29 cellular contexts compared by ENCODE assay signal in the genomic region with DNA sequence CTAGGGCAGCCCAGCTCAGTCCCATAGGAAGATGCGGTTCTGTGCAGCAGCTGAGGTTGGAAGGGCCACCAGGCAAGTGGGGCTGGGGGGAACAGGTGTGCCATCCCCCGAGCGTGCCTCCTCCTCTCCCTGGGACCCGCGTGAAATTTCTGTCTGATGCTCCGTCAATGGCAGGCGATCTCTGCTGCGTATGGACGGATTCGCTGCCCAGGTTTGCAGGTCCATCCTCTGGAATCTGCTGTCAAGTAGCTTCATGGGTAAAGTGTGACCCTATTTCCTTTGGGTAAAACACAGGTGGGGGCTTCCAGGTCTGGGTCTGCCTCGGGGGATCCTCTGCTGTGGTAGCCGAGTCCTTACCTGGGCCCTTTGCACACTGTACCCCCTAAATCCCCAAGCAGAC.
"Had no signal": no experiment of that assay in that cellular context is flagged by ENCODE, and none has a peak within 500 bp of the region (broad histone marks: within the 10 kb centered on the region; RNA-seq: fewer than 3 reads in every experiment).

No MANE protein-coding gene starts in this region.

- H3K27me3 ChIP-seq: ascending aorta, brain microvascular endothelial cell, foreskin keratinocyte had no signal

- FAIRE-seq: bronchial epithelial cell had no signal

- ATAC-seq: activated naive CD4-positive, alpha-beta T cell treated with anti-CD3 and anti-CD28 coated beads, Interleukin-2, amount 50 U/mL, for 72 hours; activated T-cell treated with anti-CD3 and anti-CD28 coated beads, Interleukin-2, amount 50 U/mL, for 72 hours; effector memory CD8-positive, alpha-beta T cell; foreskin keratinocyte; gastrocnemius medialis had no signal

- H3K4me3 Mint-ChIP-seq: activated CD4-positive, alpha-beta memory T cell treated with anti-CD3 and anti-CD28 coated beads, Interleukin-2, amount 10 ng/mL, durations not matched to agents 7 days and 5 days; activated CD4-positive, alpha-beta T cell treated with anti-CD3 and anti-CD28 coated beads, Interleukin-2, amount 10 ng/mL, durations not matched to agents 7 days and 5 days; activated naive CD4-positive, alpha-beta T cell treated with anti-CD3 and anti-CD28 coated beads, Interleukin-2, amount 10 ng/mL, durations not matched to agents 7 days and 5 days; activated naive CD8-positive, alpha-beta T cell treated with anti-CD3 and anti-CD28 coated beads, Interleukin-2, amount 10 ng/mL, durations not matched to agents 7 days and 5 days; activated T-cell treated with anti-CD3 and anti-CD28 coated beads, Interleukin-2, amount 50 U/mL, for 24 hours; activated T-cell treated with anti-CD3 and anti-CD28 coated beads, Interleukin-2, amount 50 U/mL, for 72 hours; central memory CD8-positive, alpha-beta T cell; effector memory CD8-positive, alpha-beta T cell had no signal

- H3K27ac ChIP-seq: brain microvascular endothelial cell, esophagus muscularis mucosa, foreskin keratinocyte, gastrocnemius medialis had no signal

- DNase-seq: activated CD4-positive, alpha-beta memory T cell treated with anti-CD3 and anti-CD28 coated beads, Interleukin-2, amount 10 ng/mL, durations not matched to agents 7 days and 5 days; activated CD4-positive, alpha-beta T cell treated with anti-CD3 and anti-CD28 coated beads for 4 hours; activated CD4-positive, alpha-beta T cell treated with anti-CD3 and anti-CD28 coated beads, Interleukin-2, amount 10 ng/mL, durations not matched to agents 7 days and 5 days; activated CD4-positive, alpha-beta T cell treated with anti-CD3 and anti-CD28 coated beads, Interleukin-2, amount 50 U/mL, for 4 hours; activated CD4-positive, CD25-positive, alpha-beta regulatory T cell; activated CD4-positive, CD25-positive, alpha-beta regulatory T cell treated with anti-CD3 and anti-CD28 coated beads, Interleukin-2, amount 50 U/mL, for 72 hours; activated CD8-positive, alpha-beta memory T cell treated with anti-CD3 and anti-CD28 coated beads, Interleukin-2, amount 50 U/mL, for 48 hours; activated gamma-delta T cell; activated naive CD4-positive, alpha-beta T cell; activated naive CD4-positive, alpha-beta T cell treated with anti-CD3 and anti-CD28 coated beads, Interleukin-2, amount 10 ng/mL, durations not matched to agents 7 days and 5 days; activated naive CD8-positive, alpha-beta T cell treated with anti-CD3 and anti-CD28 coated beads, Interleukin-2, amount 10 ng/mL, durations not matched to agents 7 days and 5 days; activated T-cell treated with anti-CD3 and anti-CD28 coated beads for 4 hours; activated T-cell treated with anti-CD3 and anti-CD28 coated beads, Interleukin-2, amount 50 U/mL, for 24 hours; activated T-cell treated with anti-CD3 and anti-CD28 coated beads, Interleukin-2, amount 50 U/mL, for 72 hours; brain microvascular endothelial cell; cortex of kidney; dermis blood vessel endothelial cell; effector CD4-positive, alpha-beta T cell; effector memory CD8-positive, alpha-beta T cell; erythroblast; foreskin keratinocyte; gastrocnemius medialis; glutamatergic neuron; T-helper 2 cell had no signal

- H3K36me3 Mint-ChIP-seq: activated naive CD4-positive, alpha-beta T cell treated with anti-CD3 and anti-CD28 coated beads, Interleukin-2, amount 10 ng/mL, durations not matched to agents 7 days and 5 days; activated naive CD8-positive, alpha-beta T cell treated with anti-CD3 and anti-CD28 coated beads, Interleukin-2, amount 10 ng/mL, durations not matched to agents 7 days and 5 days had no signal

- H3K27ac Mint-ChIP-seq: activated CD4-positive, alpha-beta memory T cell treated with anti-CD3 and anti-CD28 coated beads, Interleukin-2, amount 10 ng/mL, durations not matched to agents 7 days and 5 days; activated CD4-positive, alpha-beta T cell treated with anti-CD3 and anti-CD28 coated beads, Interleukin-2, amount 10 ng/mL, durations not matched to agents 7 days and 5 days; activated naive CD4-positive, alpha-beta T cell treated with anti-CD3 and anti-CD28 coated beads, Interleukin-2, amount 10 ng/mL, durations not matched to agents 7 days and 5 days; activated naive CD4-positive, alpha-beta T cell treated with anti-CD3 and anti-CD28 coated beads, Interleukin-2, amount 50 U/mL, for 72 hours; activated naive CD8-positive, alpha-beta T cell treated with anti-CD3 and anti-CD28 coated beads, Interleukin-2, amount 10 ng/mL, durations not matched to agents 7 days and 5 days; activated T-cell treated with anti-CD3 and anti-CD28 coated beads, Interleukin-2, amount 50 U/mL, for 24 hours; activated T-cell treated with anti-CD3 and anti-CD28 coated beads, Interleukin-2, amount 50 U/mL, for 72 hours; effector memory CD8-positive, alpha-beta T cell had no signal

- H3K4me1 ChIP-seq: foreskin keratinocyte, gastrocnemius medialis had no signal

- H3K27me3 Mint-ChIP-seq: activated CD4-positive, alpha-beta memory T cell treated with anti-CD3 and anti-CD28 coated beads, Interleukin-2, amount 10 ng/mL, durations not matched to agents 7 days and 5 days; activated CD4-positive, alpha-beta T cell treated with anti-CD3 and anti-CD28 coated beads, Interleukin-2, amount 10 ng/mL, durations not matched to agents 7 days and 5 days; activated naive CD8-positive, alpha-beta T cell treated with anti-CD3 and anti-CD28 coated beads, Interleukin-2, amount 10 ng/mL, durations not matched to agents 7 days and 5 days; activated T-cell treated with anti-CD3 and anti-CD28 coated beads, Interleukin-2, amount 50 U/mL, for 24 hours had no signal

- H3K4me3 ChIP-seq: ascending aorta, esophagus muscularis mucosa, gastrocnemius medialis had no signal

- H3K36me3 ChIP-seq: ascending aorta, brain microvascular endothelial cell, esophagus muscularis mucosa, gastrocnemius medialis had no signal

- H3K4me1 Mint-ChIP-seq: activated CD4-positive, alpha-beta memory T cell treated with anti-CD3 and anti-CD28 coated beads, Interleukin-2, amount 10 ng/mL, durations not matched to agents 7 days and 5 days; activated CD4-positive, alpha-beta T cell treated with anti-CD3 and anti-CD28 coated beads, Interleukin-2, amount 10 ng/mL, durations not matched to agents 7 days and 5 days; activated naive CD4-positive, alpha-beta T cell treated with anti-CD3 and anti-CD28 coated beads, Interleukin-2, amount 10 ng/mL, durations not matched to agents 7 days and 5 days; activated naive CD8-positive, alpha-beta T cell treated with anti-CD3 and anti-CD28 coated beads, Interleukin-2, amount 10 ng/mL, durations not matched to agents 7 days and 5 days; central memory CD8-positive, alpha-beta T cell had no signal
